ENCODE assay signal across 34 cellular contexts in genomic region chr20:52269926-52270325, GRCh38.
"Had no signal": no experiment of that assay in that cellular context is flagged by ENCODE, and none has a peak within 500 bp of the region (broad histone marks: within the 10 kb centered on the region; RNA-seq: fewer than 3 reads in every experiment).

No MANE protein-coding gene starts in this region.

- H3K36me3 ChIP-seq: adrenal gland, esophagus muscularis mucosa, gastrocnemius medialis, heart right ventricle, WERI-Rb-1 had no signal

- H3K27me3 ChIP-seq: adrenal gland, body of pancreas, foreskin keratinocyte, gastrocnemius medialis had no signal

- FAIRE-seq: colon had no signal

- DNase-seq: activated B cell treated with CpG ODN at 0.5 μM for 24 hours; activated CD4-positive, alpha-beta T cell treated with anti-CD3 and anti-CD28 coated beads for 48 hours; activated CD4-positive, alpha-beta T cell treated with anti-CD3 and anti-CD28 coated beads, Interleukin-2, amount 50 U/mL, for 1 hour; activated CD4-positive, alpha-beta T cell treated with anti-CD3 and anti-CD28 coated beads, Interleukin-2, amount 50 U/mL, for 48 hours; activated CD8-positive, alpha-beta memory T cell treated with anti-CD3 and anti-CD28 coated beads for 24 hours; activated CD8-positive, alpha-beta T cell treated with anti-CD3 and anti-CD28 coated beads for 36 hours; activated effector memory CD4-positive, alpha-beta T cell treated with anti-CD3 and anti-CD28 coated beads, Interleukin-2, amount 50 U/mL, for 16 hours; activated naive CD4-positive, alpha-beta T cell treated with anti-CD3 and anti-CD28 coated beads for 36 hours; activated naive CD8-positive, alpha-beta T cell treated with anti-CD3 and anti-CD28 coated beads for 36 hours; activated naive CD8-positive, alpha-beta T cell treated with anti-CD3 and anti-CD28 coated beads, Interleukin-2, amount 50 U/mL, for 24 hours; activated T-cell treated with anti-CD3 and anti-CD28 coated beads, Interleukin-2, amount 50 U/mL, for 48 hours; adrenal gland; amygdala; aorta; body of pancreas; caudate nucleus; cortex of kidney; dermis blood vessel endothelial cell; effector CD4-positive, alpha-beta T cell; effector memory CD8-positive, alpha-beta T cell; erythroblast; foreskin keratinocyte; gastrocnemius medialis; heart right ventricle; T-helper 17 cell; T1000; WERI-Rb-1 had no signal

- H3K9me3 ChIP-seq: adrenal gland, body of pancreas, esophagus muscularis mucosa, gastrocnemius medialis, heart right ventricle had no signal

- H3K9me3 Mint-ChIP-seq: activated B cell treated with CpG ODN at 0.5 μM for 24 hours; activated CD8-positive, alpha-beta T cell treated with anti-CD3 and anti-CD28 coated beads for 36 hours; activated naive CD4-positive, alpha-beta T cell treated with anti-CD3 and anti-CD28 coated beads for 36 hours; activated naive CD4-positive, alpha-beta T cell treated with anti-CD3 and anti-CD28 coated beads, Interleukin-2, amount 50 U/mL, for 24 hours; activated naive CD8-positive, alpha-beta T cell treated with anti-CD3 and anti-CD28 coated beads for 36 hours; activated naive CD8-positive, alpha-beta T cell treated with anti-CD3 and anti-CD28 coated beads, Interleukin-2, amount 50 U/mL, for 24 hours; activated T-helper 1 cell treated with anti-CD3 and anti-CD28 coated beads, Interleukin-12 subunit alpha, Interleukin-12 subunit beta, Interleukin-2, Interleukin-4 antibody, amounts not matched to agents 30 ng/mL and 10 ng/mL and 1 ng/mL, durations not matched to agents 14 hours and 24 hours and 36 hours; activated T-helper 2 cell treated with anti-CD3 and anti-CD28 coated beads, Interferon-gamma antibody, Interleukin-2, Interleukin-4, amounts not matched to agents 10 μg/mL and 5 μg/mL and 100 μg/mL, durations not matched to agents 14 hours and 24 hours and 36 hours; effector memory CD8-positive, alpha-beta T cell; T-helper 2 cell treated with Interferon-gamma antibody and Interleukin-4, amounts not matched to agents 5 μg/mL and 100 μg/mL, for 36 hours had no signal

- H3K4me3 ChIP-seq: adrenal gland, body of pancreas, esophagus muscularis mucosa, gastrocnemius medialis, heart right ventricle had no signal

- H3K27ac Mint-ChIP-seq: activated B cell treated with CpG ODN at 0.5 μM for 24 hours; activated CD8-positive, alpha-beta T cell treated with anti-CD3 and anti-CD28 coated beads for 36 hours; activated naive CD4-positive, alpha-beta T cell treated with anti-CD3 and anti-CD28 coated beads for 36 hours; activated naive CD4-positive, alpha-beta T cell treated with anti-CD3 and anti-CD28 coated beads, Interleukin-2, amount 50 U/mL, for 24 hours; activated naive CD8-positive, alpha-beta T cell treated with anti-CD3 and anti-CD28 coated beads for 36 hours; activated naive CD8-positive, alpha-beta T cell treated with anti-CD3 and anti-CD28 coated beads, Interleukin-2, amount 50 U/mL, for 24 hours; activated T-helper 1 cell treated with anti-CD3 and anti-CD28 coated beads, Interleukin-12 subunit alpha, Interleukin-12 subunit beta, Interleukin-2, Interleukin-4 antibody, amounts not matched to agents 30 ng/mL and 10 ng/mL and 1 ng/mL, durations not matched to agents 14 hours and 24 hours and 36 hours; activated T-helper 2 cell treated with anti-CD3 and anti-CD28 coated beads, Interferon-gamma antibody, Interleukin-2, Interleukin-4, amounts not matched to agents 10 μg/mL and 5 μg/mL and 100 μg/mL, durations not matched to agents 14 hours and 24 hours and 36 hours; effector memory CD8-positive, alpha-beta T cell; T-helper 17 cell; T-helper 2 cell treated with Interferon-gamma antibody and Interleukin-4, amounts not matched to agents 5 μg/mL and 100 μg/mL, for 36 hours had no signal

- H3K4me3 Mint-ChIP-seq: activated B cell treated with CpG ODN at 0.5 μM for 24 hours; activated CD8-positive, alpha-beta T cell treated with anti-CD3 and anti-CD28 coated beads for 36 hours; activated naive CD4-positive, alpha-beta T cell treated with anti-CD3 and anti-CD28 coated beads for 36 hours; activated naive CD4-positive, alpha-beta T cell treated with anti-CD3 and anti-CD28 coated beads, Interleukin-2, amount 50 U/mL, for 24 hours; activated naive CD8-positive, alpha-beta T cell treated with anti-CD3 and anti-CD28 coated beads for 36 hours; activated naive CD8-positive, alpha-beta T cell treated with anti-CD3 and anti-CD28 coated beads, Interleukin-2, amount 50 U/mL, for 24 hours; activated T-helper 1 cell treated with anti-CD3 and anti-CD28 coated beads, Interleukin-12 subunit alpha, Interleukin-12 subunit beta, Interleukin-2, Interleukin-4 antibody, amounts not matched to agents 30 ng/mL and 10 ng/mL and 1 ng/mL, durations not matched to agents 14 hours and 24 hours and 36 hours; effector memory CD8-positive, alpha-beta T cell; T-helper 17 cell; T-helper 2 cell treated with Interferon-gamma antibody and Interleukin-4, amounts not matched to agents 5 μg/mL and 100 μg/mL, for 36 hours had no signal

- H3K36me3 Mint-ChIP-seq: activated naive CD4-positive, alpha-beta T cell treated with anti-CD3 and anti-CD28 coated beads, Interleukin-2, amount 50 U/mL, for 24 hours; activated naive CD8-positive, alpha-beta T cell treated with anti-CD3 and anti-CD28 coated beads for 36 hours had no signal

- H3K27ac ChIP-seq: adrenal gland, body of pancreas, esophagus muscularis mucosa, foreskin keratinocyte, gastrocnemius medialis, heart right ventricle, WERI-Rb-1 had no signal

- H3K4me1 Mint-ChIP-seq: activated B cell treated with CpG ODN at 0.5 μM for 24 hours; activated naive CD8-positive, alpha-beta T cell treated with anti-CD3 and anti-CD28 coated beads, Interleukin-2, amount 50 U/mL, for 24 hours; T-helper 17 cell had no signal

- ATAC-seq: activated CD4-positive, CD25-positive, alpha-beta regulatory T cell treated with anti-CD3 and anti-CD28 coated beads, Interleukin-2, amount 50 U/mL, for 24 hours; activated CD8-positive, alpha-beta T cell treated with anti-CD3 and anti-CD28 coated beads for 36 hours; activated naive CD8-positive, alpha-beta T cell treated with anti-CD3 and anti-CD28 coated beads, Interleukin-2, amount 50 U/mL, for 24 hours; body of pancreas; effector memory CD8-positive, alpha-beta T cell; foreskin keratinocyte; heart right ventricle; T-helper 17 cell had no signal

- H3K4me1 ChIP-seq: adrenal gland, body of pancreas, foreskin keratinocyte, gastrocnemius medialis, heart right ventricle had no signal
